ENCODE assay signal across 14 cellular contexts in the genomic region with DNA sequence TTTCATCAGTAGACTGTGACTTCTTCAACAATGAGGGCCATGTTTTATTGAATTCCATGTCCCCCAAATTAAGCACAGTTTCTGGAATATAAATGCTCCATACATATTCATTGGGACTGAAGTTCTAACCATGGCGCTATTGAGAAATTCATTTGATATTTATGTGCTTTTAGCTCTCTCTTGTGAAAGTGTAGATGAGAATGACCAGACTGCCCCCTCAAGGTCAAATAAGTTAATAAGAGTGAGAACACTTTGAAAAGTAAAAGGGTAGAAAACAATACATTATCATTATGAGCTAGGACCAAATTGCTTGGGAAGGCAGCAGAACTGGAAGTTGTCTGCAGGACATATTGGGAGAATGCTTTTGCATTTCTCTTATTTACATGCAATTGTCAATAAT.
DNase-seq lines count a peak whose midpoint lies in the region; ATAC-seq, FAIRE-seq and TF ChIP-seq lines count a peak whose summit lies in the region.
"Had no signal": no experiment of that assay in that cellular context is flagged by ENCODE, and none has a peak within 500 bp of the region (broad histone marks: within the 10 kb centered on the region; RNA-seq: fewer than 3 reads in every experiment).

No MANE protein-coding gene starts in this region.

- H3K9me3 ChIP-seq in adipocyte (ENCODE audit: control insufficient read depth, low read length), result no peaks in the 10 kb centered on the region
- no peaks in the 10 kb centered on the region for H3K9me3 ChIP-seq in pancreas
- H3K9me3 ChIP-seq: mucosa of descending colon had no signal

- no peaks in the 10 kb centered on the region for H3K4me1 Mint-ChIP-seq in activated T-helper 17 cell treated with anti-CD3 and anti-CD28 coated beads, Interleukin-2, amount 50 U/mL, for 72 hours
- H3K4me1 Mint-ChIP-seq: stimulated activated memory B cell treated with anti-CD40 and anti-IgM and Interleukin-4, amounts not matched to agents 10 μg/mL and 1 μg/mL and 100 μg/mL, for 72 hours had no signal

- H3K27ac ChIP-seq in pancreas, result no peak overlapping the region

- H3K4me3 ChIP-seq in HFF-Myc (replicated peaks; ENCODE audit: low read depth, low read length), result no peak overlapping the region
- H3K4me3 ChIP-seq in adipocyte (ENCODE audit: low read length), result no peak overlapping the region
- no peak overlapping the region for H3K4me3 ChIP-seq in pancreas
- H3K4me3 ChIP-seq: mucosa of descending colon had no signal

- no peaks in the 10 kb centered on the region for H3K27me3 ChIP-seq in adipocyte (replicated peaks; ENCODE audit: control insufficient read depth, insufficient read depth, low read length)
- no peaks in the 10 kb centered on the region for H3K27me3 ChIP-seq in pancreas

- H3K27me3 Mint-ChIP-seq in activated T-helper 17 cell treated with anti-CD3 and anti-CD28 coated beads, Interleukin-2, amount 50 U/mL, for 72 hours, result peaks cover 16% of the 10 kb centered on the region
- H3K27me3 Mint-ChIP-seq: stimulated activated memory B cell treated with anti-CD40 and anti-IgM and Interleukin-4, amounts not matched to agents 10 μg/mL and 1 μg/mL and 100 μg/mL, for 72 hours had no signal

- H3K36me3 ChIP-seq in adipocyte (ENCODE audit: control insufficient read depth, insufficient read depth, low read length, severe bottlenecking) (no peaks in the 10 kb centered on the region), pancreas (no peaks in the 10 kb centered on the region)

- no peak overlapping the region for H3K9ac ChIP-seq in adipocyte (ENCODE audit: low read length)

- no peak for FAIRE-seq in pancreas (lab: Jason Lieb, UNC)

- 39 to 47% methylated on average over 1 of the region's 1 CpG for WGBS in pancreas, 2 donors

- DNase-seq in AG09319 (ENCODE audit: extremely low read depth, low read depth) (peak; percentile 15), HFF-Myc (ENCODE audit: extremely low read depth, low read depth) (peak; percentile 9), adipocyte (ENCODE audit: low read depth) (peak; percentile 24), iris pigment epithelial cell (ENCODE audit: low read depth) (peak; percentile 41), pancreas (no peak)
- DNase-seq in stimulated activated CD4-positive, alpha-beta T cell treated with anti-CD3 and anti-CD28 coated beads, Interleukin-4, amount 100 ng/mL, for 1 hour, result no peak
- DNase-seq in stimulated activated naive CD4-positive, alpha-beta T cell treated with Interleukin-2 at 50 U/mL for 16 hours (lab: John Stamatoyannopoulos, UW), result no peak
- DNase-seq: amniotic stem cell, DND-41, mucosa of descending colon, NCI-H2107 had no signal

- no peak for ATAC-seq in pancreas
- ATAC-seq in activated T-helper 17 cell treated with anti-CD3 and anti-CD28 coated beads, Interleukin-2, amount 50 U/mL, for 72 hours (replicated peaks), result no peak
- ATAC-seq: esophagus mucosa; mucosa of descending colon; stimulated activated memory B cell treated with anti-CD40 and anti-IgM and Interleukin-4, amounts not matched to agents 10 μg/mL and 1 μg/mL and 100 μg/mL, for 72 hours had no signal

- TF ChIP-seq CTCF in AG09319 (IDR thresholded peaks at IDR 0.05; ENCODE audit: low read depth, low read length), result peak; percentile 14
- TF ChIP-seq CTCF in HFF-Myc (IDR thresholded peaks at IDR 0.05; ENCODE audit: low read depth, low read length, missing control alignments), result no peak
- TF ChIP-seq CTCF in pancreas (IDR thresholded peaks at IDR 0.05), result no peak

- H3K27ac Mint-ChIP-seq in activated T-helper 17 cell treated with anti-CD3 and anti-CD28 coated beads, Interleukin-2, amount 50 U/mL, for 72 hours, result no peak overlapping the region
- H3K27ac Mint-ChIP-seq: stimulated activated memory B cell treated with anti-CD40 and anti-IgM and Interleukin-4, amounts not matched to agents 10 μg/mL and 1 μg/mL and 100 μg/mL, for 72 hours had no signal

- H3K4me1 ChIP-seq in adipocyte (ENCODE audit: control insufficient read depth, insufficient read depth, low read length), result peaks cover 17% of the 10 kb centered on the region
- H3K4me1 ChIP-seq in pancreas, result peaks cover 0 to 4% (median 0%) of the 10 kb centered on the region in 3 donors

- H3K9me3 Mint-ChIP-seq in activated T-helper 17 cell treated with anti-CD3 and anti-CD28 coated beads, Interleukin-2, amount 50 U/mL, for 72 hours, result no peaks in the 10 kb centered on the region
- H3K9me3 Mint-ChIP-seq: stimulated activated memory B cell treated with anti-CD40 and anti-IgM and Interleukin-4, amounts not matched to agents 10 μg/mL and 1 μg/mL and 100 μg/mL, for 72 hours had no signal

- no peaks in the 10 kb centered on the region for H3K36me3 Mint-ChIP-seq in activated T-helper 17 cell treated with anti-CD3 and anti-CD28 coated beads, Interleukin-2, amount 50 U/mL, for 72 hours (ENCODE audit: low read depth)
- H3K36me3 Mint-ChIP-seq: stimulated activated memory B cell treated with anti-CD40 and anti-IgM and Interleukin-4, amounts not matched to agents 10 μg/mL and 1 μg/mL and 100 μg/mL, for 72 hours had no signal

- no peak overlapping the region for H3K4me3 Mint-ChIP-seq in activated T-helper 17 cell treated with anti-CD3 and anti-CD28 coated beads, Interleukin-2, amount 50 U/mL, for 72 hours
- H3K4me3 Mint-ChIP-seq: stimulated activated memory B cell treated with anti-CD40 and anti-IgM and Interleukin-4, amounts not matched to agents 10 μg/mL and 1 μg/mL and 100 μg/mL, for 72 hours had no signal

- intact Hi-C loops in pancreas (cut with DNase I), result no loop called here

Comparison
In these comparisons a context has a peak if more than half of its experiments do, and no peak if none do; other contexts are left out.
1. DNase-seq: peak in AG09319 (single experiment), HFF-Myc (single experiment), adipocyte (single experiment) and iris pigment epithelial cell (single experiment); none in pancreas (0 of 6), stimulated activated CD4-positive, alpha-beta T cell treated with anti-CD3 and anti-CD28 coated beads, Interleukin-4, amount 100 ng/mL, for 1 hour (single experiment) and stimulated activated naive CD4-positive, alpha-beta T cell treated with Interleukin-2 at 50 U/mL for 16 hours (single experiment).